In genomic region chrX:133980832-133981588, GRCh38 we compare ENCODE assay signal across 22 cellular contexts. TPM values are rescaled to one million over a fixed set of nuclear protein-coding genes. Genes with fewer than 3 reads are reported as not detected.
DNase-seq lines count a peak whose midpoint lies in the region; ATAC-seq and TF ChIP-seq lines count a peak whose summit lies in the region.
"Had no signal": no experiment of that assay in that cellular context is flagged by ENCODE, and none has a peak within 500 bp of the region (broad histone marks: within the 10 kb centered on the region; RNA-seq: fewer than 3 reads in every experiment).

No MANE protein-coding gene starts in this region.

- DNase-seq in WTC11 (ENCODE audit: low spot score) (no peak), endodermal cell (no peak), BE2C (no peak), GOT3 (lab: John Stamatoyannopoulos, UW) (no peak)
- DNase-seq: CD4-positive, alpha-beta T cell; COR-L47; DMS 273 treated with DMSO at 0.1 percent for 48 hours; DMS79 treated with DMSO at 0.1 percent for 48 hours; Karpas-422; MV-4-11; NCI-H1694; NCI-H2081; NCI-H748 treated with DMSO at 0.1 percent for 48 hours; SIG-M5; SK-N-SH had no signal

- H3K27me3 ChIP-seq in endodermal cell (ENCODE audit: control insufficient read depth, insufficient read depth, low read length, poor library complexity, severe bottlenecking) (peaks cover 27% of the 10 kb centered on the region), subcutaneous abdominal adipose tissue (ENCODE audit: control insufficient read depth in 5 of 5, insufficient read depth in 4 of 5, low read length in 5 of 5) (peaks cover 0 to 17% (median 9%) of the 10 kb centered on the region in 5 donors), BE2C (no peaks in the 10 kb centered on the region)

- no peaks in the 10 kb centered on the region for H3K36me3 Mint-ChIP-seq in WTC11
- H3K36me3 Mint-ChIP-seq in endodermal cell (ENCODE audit: low read depth) = peaks cover 1% of the 10 kb centered on the region
- peaks cover 10% of the 10 kb centered on the region for H3K36me3 Mint-ChIP-seq in nephron (ENCODE audit: low read depth)

- CTCF ChIA-PET in WTC11 (lab: Charles Lee) = interaction anchor here (1.5 kb wide), 1 partner anchor 45 kb away, joined by 6 read pairs; no protein-coding TSS in a partner anchor

- H3K36me3 ChIP-seq in endodermal cell (ENCODE audit: control insufficient read depth, insufficient read depth, low read length) (no peaks in the 10 kb centered on the region), subcutaneous abdominal adipose tissue (ENCODE audit: control insufficient read depth in 5 of 5, insufficient read depth in 5 of 5, low read length in 5 of 5) (no peaks in the 10 kb centered on the region), BE2C (no peaks in the 10 kb centered on the region)
- H3K36me3 ChIP-seq: BLaER1 had no signal

- POLR2A ChIA-PET in WTC11 (lab: Charles Lee) = no interaction called here

- ATAC-seq in WTC11 (no peak), HG02763 (IDR thresholded peaks at IDR 0.05; ENCODE audit: unreplicated experiment) (no peak)
- ATAC-seq: Panc1 had no signal

- no peak overlapping the region for H3K4me3 ChIP-seq in endodermal cell (ENCODE audit: low read length)
- H3K4me3 ChIP-seq in subcutaneous abdominal adipose tissue (ENCODE audit: low read depth in 1 of 5, low read length in 5 of 5) = no peak overlapping the region
- H3K4me3 ChIP-seq in BE2C (ENCODE audit: low read depth, low read length) = no peak overlapping the region
- H3K4me3 ChIP-seq: BLaER1 had no signal

- H3K9ac ChIP-seq in endodermal cell (ENCODE audit: extremely low read depth, low read length, poor library complexity, severe bottlenecking) = no peak overlapping the region
- no peak overlapping the region for H3K9ac ChIP-seq in subcutaneous abdominal adipose tissue (ENCODE audit: low read length in 5 of 5)
- H3K9ac ChIP-seq: BLaER1, SK-N-SH had no signal

- H3K9me3 ChIP-seq in endodermal cell (ENCODE audit: control insufficient read depth, low read length) (no peaks in the 10 kb centered on the region), subcutaneous abdominal adipose tissue (ENCODE audit: control insufficient read depth in 5 of 5, low read length in 5 of 5) (no peaks in the 10 kb centered on the region), BE2C (no peaks in the 10 kb centered on the region)
- H3K9me3 ChIP-seq: SK-N-SH had no signal

- H3K9me3 Mint-ChIP-seq in WTC11 = no peaks in the 10 kb centered on the region
- H3K9me3 Mint-ChIP-seq in endodermal cell = no peaks in the 10 kb centered on the region
- H3K9me3 Mint-ChIP-seq in nephron = no peaks in the 10 kb centered on the region
- H3K9me3 Mint-ChIP-seq: CD4-positive, alpha-beta T cell had no signal

- peak overlapping the region; percentile 88 for H3K27ac Mint-ChIP-seq in WTC11
- peak overlapping the region; percentile 20 for H3K27ac Mint-ChIP-seq in endodermal cell
- H3K27ac Mint-ChIP-seq in nephron = peak overlapping the region; percentile 77 to 83 (median 79)
- H3K27ac Mint-ChIP-seq: CD4-positive, alpha-beta T cell had no signal

- 80 to 88% methylated on average over 3 to 5 of the region's 5 CpGs for WGBS in endodermal cell (ENCODE audit: insufficient coverage in 1 of 2, insufficient read length in 1 of 2), 2 experiments

- H3K4me1 ChIP-seq in endodermal cell (ENCODE audit: control insufficient read depth, insufficient read depth, low read length) = no peaks in the 10 kb centered on the region
- peaks cover 0 to 26% (median 21%) of the 10 kb centered on the region in 5 donors for H3K4me1 ChIP-seq in subcutaneous abdominal adipose tissue (ENCODE audit: control insufficient read depth in 5 of 5, insufficient read depth in 5 of 5, low read length in 5 of 5)
- H3K4me1 ChIP-seq in BE2C = no peaks in the 10 kb centered on the region
- H3K4me1 ChIP-seq: BLaER1 had no signal

- H3K27me3 Mint-ChIP-seq in WTC11 (ENCODE audit: low read depth) (peaks cover 17% of the 10 kb centered on the region), endodermal cell (ENCODE audit: insufficient read depth) (peaks cover 27% of the 10 kb centered on the region), nephron (ENCODE audit: low read depth) (peaks cover 3% of the 10 kb centered on the region)

- H3K4me1 Mint-ChIP-seq in WTC11 = peaks cover 34% of the 10 kb centered on the region
- H3K4me1 Mint-ChIP-seq in endodermal cell = peaks cover 55% of the 10 kb centered on the region
- peaks cover 68% of the 10 kb centered on the region for H3K4me1 Mint-ChIP-seq in nephron

- TF ChIP-seq CTCF in WTC11 (IDR thresholded peaks at IDR 0.05) (no peak), endodermal cell (conservative IDR thresholded peaks at IDR 0.05) (no peak), nephron (IDR thresholded peaks at IDR 0.05; ENCODE audit: unreplicated experiment in 3 of 3) (no peak), BE2C (IDR thresholded peaks at IDR 0.05; ENCODE audit: low read depth, low read length) (no peak)

- H3K27ac ChIP-seq in endodermal cell (ENCODE audit: low read depth, low read length) (no peak overlapping the region), subcutaneous abdominal adipose tissue (ENCODE audit: low read depth, low read length) (peak overlapping the region; percentile 73)
- H3K27ac ChIP-seq: BLaER1 had no signal

- H3K4me3 Mint-ChIP-seq in WTC11 (no peak overlapping the region), endodermal cell (no peak overlapping the region), nephron (peak overlapping the region; percentile 88 to 95 (median 95))
- H3K4me3 Mint-ChIP-seq: CD4-positive, alpha-beta T cell had no signal

TF ChIP-seq in WTC11, 78 proteins besides CTCF, POLR2A, EP300 and RAD21:
- no peak for TF ChIP-seq CREM (CRISPR knock-in tag; IDR thresholded peaks at IDR 0.05)

RNA-seq across cellular contexts. Expression of gene GPC3, which starts 4.4 kb away (rescaled TPM):
- total RNA-seq in WTC11 (2021) (32.4 to 34.7 TPM (median 32.5 TPM) in 3 replicates), endodermal cell (100 to 1,000 TPM in 1 of 2 donors, 10 to 100 TPM in 1; 39.5 to 125 TPM)
- 138 TPM for polyA plus RNA-seq in endodermal cell (2013, experiment 1 of 2)
- polyA plus RNA-seq in endodermal cell (2013, experiment 2 of 2) = 116 TPM
- polyA plus RNA-seq in BE2C (2012; ENCODE audit: insufficient read depth, insufficient read length, low read depth) = 0.54 TPM
- total RNA-seq: M059J, NCI-H460 had no signal

Comparison
In these comparisons a context has a peak if more than half of its experiments do, and no peak if none do; other contexts are left out.
1. H3K27ac Mint-ChIP-seq: peak in every context shown above with its lines; median percentile 88 in WTC11; 79 in nephron; 20 in endodermal cell.
2. H3K4me3 Mint-ChIP-seq: peak in nephron (3 of 3); none in WTC11 (single experiment) and endodermal cell (single experiment).